26 cellular contexts compared by ENCODE assay signal in the genomic region with DNA sequence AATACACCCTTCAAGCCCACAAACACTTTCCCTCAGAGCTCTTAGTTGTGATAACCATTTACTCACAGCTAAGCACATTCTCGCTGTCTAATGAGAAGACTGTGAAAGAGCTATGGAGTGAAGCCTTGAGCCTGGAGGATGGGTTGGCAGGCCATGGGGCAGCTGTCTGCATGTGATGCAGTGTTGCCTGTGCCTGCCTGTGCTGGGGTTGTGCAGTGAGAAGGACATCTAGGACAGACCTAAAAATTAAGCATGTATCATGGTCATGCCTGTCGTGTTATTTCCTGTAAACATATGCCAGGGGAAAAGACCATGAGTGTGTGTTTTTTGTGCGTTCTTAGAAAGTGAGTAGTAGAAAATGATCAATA. TPM values are rescaled to one million over a fixed set of nuclear protein-coding genes. Genes with fewer than 3 reads are reported as not detected.
DNase-seq lines count a peak whose midpoint lies in the region; ATAC-seq and TF ChIP-seq lines count a peak whose summit lies in the region.
"Had no signal": no experiment of that assay in that cellular context is flagged by ENCODE, and none has a peak within 500 bp of the region (broad histone marks: within the 10 kb centered on the region; RNA-seq: fewer than 3 reads in every experiment).

No MANE protein-coding gene starts in this region.

- no peak overlapping the region for H3K4me3 Mint-ChIP-seq in activated CD8-positive, alpha-beta memory T cell treated with anti-CD3 and anti-CD28 coated beads, Interleukin-2, amount 10 ng/mL, durations not matched to agents 7 days and 5 days
- H3K4me3 Mint-ChIP-seq in CD4-positive, alpha-beta T cell = no peak overlapping the region
- H3K4me3 Mint-ChIP-seq in activated B cell treated with CpG ODN at 0.5 μM for 24 hours (no peak overlapping the region), memory B cell (no peak overlapping the region)
- H3K4me3 Mint-ChIP-seq: stimulated activated naive B cell treated with anti-CD40 and anti-IgM and Interleukin-4, amounts not matched to agents 10 μg/mL and 1 μg/mL and 100 μg/mL, for 72 hours had no signal

- no peaks in the 10 kb centered on the region for H3K27me3 ChIP-seq in CD4-positive, alpha-beta T cell (ENCODE audit: control insufficient read depth, insufficient read depth, low read length)
- no peaks in the 10 kb centered on the region for H3K27me3 ChIP-seq in spleen (replicated peaks in 1 of 7)
- H3K27me3 ChIP-seq: vagina had no signal

- POLR2A ChIA-PET in CD4-positive, alpha-beta T cell (lab: Charles Lee) = no interaction called here
- POLR2A ChIA-PET in activated B cell treated with CpG ODN at 0.5 μM for 24 hours (lab: Charles Lee) = interaction anchor here (5.0 kb wide), 1 partner anchor 25 kb away, joined by 53 read pairs; no protein-coding TSS in a partner anchor

- H3K36me3 ChIP-seq in spleen = no peaks in the 10 kb centered on the region
- H3K36me3 ChIP-seq: thoracic aorta, vagina had no signal

- H3K4me3 ChIP-seq in spleen = no peak overlapping the region
- H3K4me3 ChIP-seq: thoracic aorta, vagina had no signal

- peaks cover 3% of the 10 kb centered on the region for H3K36me3 Mint-ChIP-seq in activated CD8-positive, alpha-beta memory T cell treated with anti-CD3 and anti-CD28 coated beads, Interleukin-2, amount 10 ng/mL, durations not matched to agents 7 days and 5 days
- peaks cover 7% of the 10 kb centered on the region for H3K36me3 Mint-ChIP-seq in CD4-positive, alpha-beta T cell (ENCODE audit: low read depth)
- H3K36me3 Mint-ChIP-seq in activated B cell treated with CpG ODN at 0.5 μM for 24 hours (ENCODE audit: low read depth) (no peaks in the 10 kb centered on the region), memory B cell (no peaks in the 10 kb centered on the region)

- H3K9me3 ChIP-seq in CD4-positive, alpha-beta T cell (ENCODE audit: control insufficient read depth, low read length) = no peaks in the 10 kb centered on the region
- H3K9me3 ChIP-seq in spleen = no peaks in the 10 kb centered on the region
- H3K9me3 ChIP-seq: thoracic aorta, vagina had no signal

- no peak for TF ChIP-seq POLR2A in spleen (IDR thresholded peaks at IDR 0.05)

- no peaks in the 10 kb centered on the region for H3K27me3 Mint-ChIP-seq in activated CD8-positive, alpha-beta memory T cell treated with anti-CD3 and anti-CD28 coated beads, Interleukin-2, amount 10 ng/mL, durations not matched to agents 7 days and 5 days
- H3K27me3 Mint-ChIP-seq in CD4-positive, alpha-beta T cell = no peaks in the 10 kb centered on the region
- H3K27me3 Mint-ChIP-seq in activated B cell treated with CpG ODN at 0.5 μM for 24 hours = no peaks in the 10 kb centered on the region
- no peaks in the 10 kb centered on the region for H3K27me3 Mint-ChIP-seq in memory B cell
- H3K27me3 Mint-ChIP-seq: progenitor cell of endocrine pancreas; stimulated activated naive B cell treated with anti-CD40 and anti-IgM and Interleukin-4, amounts not matched to agents 10 μg/mL and 1 μg/mL and 100 μg/mL, for 72 hours had no signal

- CTCF ChIA-PET in activated CD8-positive, alpha-beta memory T cell treated with anti-CD3 and anti-CD28 coated beads, Interleukin-2, amount 10 ng/mL, durations not matched to agents 7 days and 5 days (lab: Charles Lee) = interaction anchor here (1.3 to 4.3 kb wide), 2 partner anchors 7 to 464 kb away, joined by 3 to 23 read pairs; a partner anchor contains a TSS
- CTCF ChIA-PET in CD4-positive, alpha-beta T cell (lab: Charles Lee) = no interaction called here
- CTCF ChIA-PET in activated B cell treated with CpG ODN at 0.5 μM for 24 hours (lab: Charles Lee) = no interaction called here

- no peak for TF ChIP-seq CTCF in CD4-positive, alpha-beta T cell (IDR thresholded peaks at IDR 0.05)
- TF ChIP-seq CTCF in activated B cell treated with CpG ODN at 0.5 μM for 24 hours (IDR thresholded peaks at IDR 0.05) (no peak), spleen (IDR thresholded peaks at IDR 0.05 in 8 of 11, conservative IDR thresholded peaks at IDR 0.05 in 3 of 11) (no peak)

- intact Hi-C loops in CD4-positive, alpha-beta T cell (cut with DNase I, micrococcal nuclease) = no loop called here
- intact Hi-C loops in activated B cell treated with CpG ODN at 0.5 μM for 24 hours (cut with micrococcal nuclease) = no loop called here
- intact Hi-C loops in spleen (cut with DNase I; ENCODE audit: low total_unique reads) = no loop called here

- H3K9me3 Mint-ChIP-seq in activated CD8-positive, alpha-beta memory T cell treated with anti-CD3 and anti-CD28 coated beads, Interleukin-2, amount 10 ng/mL, durations not matched to agents 7 days and 5 days (ENCODE audit: low read depth) = no peaks in the 10 kb centered on the region
- H3K9me3 Mint-ChIP-seq in CD4-positive, alpha-beta T cell = no peaks in the 10 kb centered on the region
- H3K9me3 Mint-ChIP-seq in activated B cell treated with CpG ODN at 0.5 μM for 24 hours (no peaks in the 10 kb centered on the region), memory B cell (no peaks in the 10 kb centered on the region)
- H3K9me3 Mint-ChIP-seq: stimulated activated naive B cell treated with anti-CD40 and anti-IgM and Interleukin-4, amounts not matched to agents 10 μg/mL and 1 μg/mL and 100 μg/mL, for 72 hours had no signal

- H3K27ac Mint-ChIP-seq in activated CD8-positive, alpha-beta memory T cell treated with anti-CD3 and anti-CD28 coated beads, Interleukin-2, amount 10 ng/mL, durations not matched to agents 7 days and 5 days = peak overlapping the region; percentile 30
- H3K27ac Mint-ChIP-seq in CD4-positive, alpha-beta T cell = peak overlapping the region; percentile 89
- H3K27ac Mint-ChIP-seq in activated B cell treated with CpG ODN at 0.5 μM for 24 hours (peak overlapping the region; percentile 87), memory B cell (peak overlapping the region; percentile 94)
- H3K27ac Mint-ChIP-seq: progenitor cell of endocrine pancreas had no signal

- peaks cover 0 to 43% (median 12%) of the 10 kb centered on the region in 6 donors for H3K4me1 ChIP-seq in spleen
- H3K4me1 ChIP-seq: vagina had no signal

- peak; percentile 37 for DNase-seq in activated CD8-positive, alpha-beta memory T cell treated with anti-CD3 and anti-CD28 coated beads, Interleukin-2, amount 10 ng/mL, durations not matched to agents 7 days and 5 days
- DNase-seq in activated CD8-positive, alpha-beta memory T cell treated with anti-CD3 and anti-CD28 coated beads, Interleukin-2, amount 50 U/mL, for 4 hours = no peak
- DNase-seq in CD4-positive, alpha-beta T cell = no peak
- DNase-seq in activated B cell treated with CpG ODN at 0.5 μM for 24 hours (no peak), memory B cell (ENCODE audit: low spot score in 2 of 2) (no peak), dermis blood vessel endothelial cell (no peak), spleen (no peak), GM03348 (ENCODE audit: low spot score) (no peak)
- DNase-seq: activated naive CD4-positive, alpha-beta T cell treated with anti-CD3 and anti-CD28 coated beads, Interleukin-2, amount 50 U/mL, for 16 hours; caudate nucleus; COR-L47; DMS53; H7; hippocampal formation; NCI-H446 treated with DMSO at 0.1 percent for 48 hours; NCI-H82; RPMI8226; stimulated activated CD4-positive, alpha-beta T cell treated with anti-CD3 and anti-CD28 coated beads, Interleukin-4, amount 100 ng/mL, for 24 hours; stimulated activated naive B cell treated with anti-CD40 and anti-IgM and Interleukin-4, amounts not matched to agents 10 μg/mL and 1 μg/mL and 100 μg/mL, for 72 hours had no signal

- H3K4me1 Mint-ChIP-seq in activated CD8-positive, alpha-beta memory T cell treated with anti-CD3 and anti-CD28 coated beads, Interleukin-2, amount 10 ng/mL, durations not matched to agents 7 days and 5 days = peaks cover 61% of the 10 kb centered on the region
- H3K4me1 Mint-ChIP-seq in CD4-positive, alpha-beta T cell (ENCODE audit: low read depth) = peaks cover 52% of the 10 kb centered on the region
- peaks cover 92% of the 10 kb centered on the region for H3K4me1 Mint-ChIP-seq in activated B cell treated with CpG ODN at 0.5 μM for 24 hours
- H3K4me1 Mint-ChIP-seq in memory B cell = peaks cover 45% of the 10 kb centered on the region

- no peak overlapping the region for H3K27ac ChIP-seq in CD4-positive, alpha-beta T cell (ENCODE audit: low read depth, low read length)
- no peak overlapping the region for H3K27ac ChIP-seq in spleen
- H3K27ac ChIP-seq: thoracic aorta, vagina had no signal

- 82 to 89% (median 85%) methylated on average over 3 of the region's 3 CpGs for WGBS in spleen, 5 donors

- no peak for ATAC-seq in activated CD8-positive, alpha-beta memory T cell treated with anti-CD3 and anti-CD28 coated beads, Interleukin-2, amount 10 ng/mL, durations not matched to agents 7 days and 5 days
- ATAC-seq in CD4-positive, alpha-beta T cell (ENCODE audit: poor library complexity) = no peak
- ATAC-seq in activated B cell treated with CpG ODN at 0.5 μM for 24 hours (ENCODE audit: low read depth) = no peak
- no peak for ATAC-seq in memory B cell (ENCODE audit: low read depth)
- ATAC-seq: sciatic nerve; stimulated activated naive B cell treated with anti-CD40 and anti-IgM and Interleukin-4, amounts not matched to agents 10 μg/mL and 1 μg/mL and 100 μg/mL, for 72 hours had no signal

RNA-seq across cellular contexts. Expression of a gene that starts 8.0 kb away (rescaled TPM):
- total RNA-seq in activated CD8-positive, alpha-beta memory T cell treated with anti-CD3 and anti-CD28 coated beads, Interleukin-2, amount 10 ng/mL, durations not matched to agents 7 days and 5 days = 10 to 100 TPM; 25.3 to 37.5 TPM
- 10 to 100 TPM; 70.2 to 71.0 TPM for total RNA-seq in CD4-positive, alpha-beta T cell
- 184 and 225 TPM in 2 replicates for total RNA-seq in activated B cell treated with CpG ODN at 0.5 μM for 24 hours
- total RNA-seq in dermis blood vessel endothelial cell = 0.17 and 0.23 TPM in 2 replicates
- 10 to 100 TPM; 20.1 to 38.4 (median 27.3) TPM for total RNA-seq in spleen
- 10 to 100 TPM; 15.2 to 24.4 (median 18.3) TPM for polyA plus RNA-seq in spleen
- total RNA-seq: G401, LHCN-M2, SK-MEL-5 had no signal

RNA-seq across cellular contexts. Expression of a gene that starts 53.1 kb away (rescaled TPM):
- total RNA-seq in activated CD8-positive, alpha-beta memory T cell treated with anti-CD3 and anti-CD28 coated beads, Interleukin-2, amount 10 ng/mL, durations not matched to agents 7 days and 5 days = 10 to 100 TPM; 17.8 to 18.7 TPM
- total RNA-seq in CD4-positive, alpha-beta T cell = 10 to 100 TPM; 51.8 to 53.5 TPM
- total RNA-seq in activated B cell treated with CpG ODN at 0.5 μM for 24 hours = 20.9 and 24.0 TPM in 2 replicates
- total RNA-seq in dermis blood vessel endothelial cell = 30.3 and 42.0 TPM in 2 replicates
- 10 to 100 TPM; 24.8 to 36.8 (median 30.7) TPM for total RNA-seq in spleen
- 10 to 100 TPM; 14.7 to 18.5 (median 16.8) TPM for polyA plus RNA-seq in spleen

Comparison
In these comparisons a context has a peak if more than half of its experiments do, and no peak if none do; other contexts are left out.
1. H3K27ac Mint-ChIP-seq: peak in every context shown above with its lines; median percentile 94 in memory B cell; 89 in CD4-positive, alpha-beta T cell; 87 in activated B cell treated with CpG ODN at 0.5 μM for 24 hours; 30 in activated CD8-positive, alpha-beta memory T cell treated with anti-CD3 and anti-CD28 coated beads, Interleukin-2, amount 10 ng/mL, durations not matched to agents 7 days and 5 days.
2. RNA of a gene that starts 8.0 kb away (total RNA-seq): 184 to 225 TPM in activated B cell treated with CpG ODN at 0.5 μM for 24 hours, 70.2 to 71.0 TPM in CD4-positive, alpha-beta T cell, 25.3 to 37.5 TPM in activated CD8-positive, alpha-beta memory T cell treated with anti-CD3 and anti-CD28 coated beads, Interleukin-2, amount 10 ng/mL, durations not matched to agents 7 days and 5 days and 20.1 to 38.4 TPM in spleen; 0.17 to 0.23 TPM in dermis blood vessel endothelial cell; every median in the first group is over 10 times any median in the second.